Comparison of ENCODE assay signal across 1 cellular context in the genomic region with DNA sequence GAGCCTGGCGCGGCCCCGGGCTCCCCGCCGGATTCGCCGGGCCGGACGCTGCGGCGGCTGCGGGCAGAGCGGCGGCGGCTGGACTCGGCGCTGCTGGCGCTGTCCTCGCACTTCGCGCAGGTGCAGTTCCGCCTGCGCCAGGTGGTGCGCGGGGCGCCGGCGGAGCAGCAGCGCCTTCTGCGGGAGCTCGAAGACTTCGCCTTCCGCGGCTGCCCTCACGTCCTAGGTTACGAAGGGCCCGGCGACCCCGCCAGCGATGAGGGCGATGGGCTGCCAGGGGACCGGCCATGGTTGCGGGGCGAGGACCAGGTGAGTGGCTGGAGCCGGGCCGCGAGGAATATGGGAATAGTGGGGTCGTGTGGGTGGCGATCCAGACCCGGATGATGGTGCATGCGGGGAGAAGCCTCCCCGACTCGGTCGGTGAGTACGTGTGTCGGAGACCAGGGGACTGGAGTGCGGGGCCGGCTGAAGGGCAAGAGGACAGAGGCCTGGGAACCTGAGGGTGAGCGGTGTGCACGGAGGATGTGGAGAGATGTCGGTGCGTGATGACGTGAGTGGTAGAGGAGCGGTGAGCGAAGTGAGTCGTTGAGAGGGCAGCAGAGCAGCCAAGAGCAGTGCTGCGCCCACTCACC.
TF ChIP-seq lines count a peak whose summit lies in the region.

No MANE protein-coding gene starts in this region.

TF ChIP-seq in H1, 55 proteins besides CTCF, POLR2A, EP300 and RAD21:
- no peak for TF ChIP-seq PHF8 (conservative IDR thresholded peaks at IDR 0.05; ENCODE audit: low read depth, low read length)
- TF ChIP-seq CTBP2 (IDR thresholded peaks at IDR 0.05; ENCODE audit: borderline replicate concordance, insufficient read depth, insufficient read length, low read length), result no peak
- TF ChIP-seq CHD1 (IDR thresholded peaks at IDR 0.05; ENCODE audit: low read depth, low read length), result no peak
- no peak for TF ChIP-seq BCL11A (IDR thresholded peaks at IDR 0.05; ENCODE audit: low read depth in 2 of 2, low read length in 2 of 2)
- TF ChIP-seq, protein P1, sequence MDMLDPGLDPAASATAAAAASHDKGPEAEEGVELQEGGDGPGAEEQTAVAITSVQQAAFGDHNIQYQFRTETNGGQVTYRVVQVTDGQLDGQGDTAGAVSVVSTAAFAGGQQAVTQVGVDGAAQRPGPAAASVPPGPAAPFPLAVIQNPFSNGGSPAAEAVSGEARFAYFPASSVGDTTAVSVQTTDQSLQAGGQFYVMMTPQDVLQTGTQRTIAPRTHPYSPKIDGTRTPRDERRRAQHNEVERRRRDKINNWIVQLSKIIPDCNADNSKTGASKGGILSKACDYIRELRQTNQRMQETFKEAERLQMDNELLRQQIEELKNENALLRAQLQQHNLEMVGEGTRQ (IDR thresholded peaks at IDR 0.05; ENCODE audit: low read length), result no peak
- TF ChIP-seq TAF1 (IDR thresholded peaks at IDR 0.05; ENCODE audit: low read depth, low read length), result peak; percentile 41; the same call in 1 of the 2 replicates
- TF ChIP-seq HDAC2 (IDR thresholded peaks at IDR 0.05; ENCODE audit: borderline replicate concordance in 1 of 2, low read depth in 2 of 2, low read length in 2 of 2), result no peak
- no peak for TF ChIP-seq FOSL1 (IDR thresholded peaks at IDR 0.05; ENCODE audit: insufficient read depth, low read depth, low read length)
- no peak for TF ChIP-seq SIRT6 (IDR thresholded peaks at IDR 0.05; ENCODE audit: low read length)
- TF ChIP-seq CHD7 (IDR thresholded peaks at IDR 0.05; ENCODE audit: insufficient replicate concordance, low read length), result no peak
- no peak for TF ChIP-seq SAP30 (IDR thresholded peaks at IDR 0.05; ENCODE audit: insufficient read depth, insufficient replicate concordance, low read length)
- no peak for TF ChIP-seq NANOG (IDR thresholded peaks at IDR 0.05; ENCODE audit: insufficient read depth, low read depth, low read length, poor library complexity, severe bottlenecking)
- TF ChIP-seq ASH2L (IDR thresholded peaks at IDR 0.05; ENCODE audit: low read length), result peak; percentile 63
- TF ChIP-seq RNF2 (IDR thresholded peaks at IDR 0.05; ENCODE audit: borderline replicate concordance, low read depth, low read length, missing control alignments, poor library complexity, severe bottlenecking), result no peak
- no peak for TF ChIP-seq EZH2 (IDR thresholded peaks at IDR 0.05; ENCODE audit: low read depth, low read length, severe bottlenecking)
- TF ChIP-seq RFX5 (IDR thresholded peaks at IDR 0.05; ENCODE audit: borderline replicate concordance, low read depth, low read length), result no peak
- peak; percentile 90 for TF ChIP-seq CREB1 (IDR thresholded peaks at IDR 0.05)
- TF ChIP-seq, protein P2, sequence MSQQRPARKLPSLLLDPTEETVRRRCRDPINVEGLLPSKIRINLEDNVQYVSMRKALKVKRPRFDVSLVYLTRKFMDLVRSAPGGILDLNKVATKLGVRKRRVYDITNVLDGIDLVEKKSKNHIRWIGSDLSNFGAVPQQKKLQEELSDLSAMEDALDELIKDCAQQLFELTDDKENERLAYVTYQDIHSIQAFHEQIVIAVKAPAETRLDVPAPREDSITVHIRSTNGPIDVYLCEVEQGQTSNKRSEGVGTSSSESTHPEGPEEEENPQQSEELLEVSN (IDR thresholded peaks at IDR 0.05), result peak; percentile 80
- TF ChIP-seq SIN3A (conservative IDR thresholded peaks at IDR 0.05 in 1 of 2, IDR thresholded peaks at IDR 0.05 in 1 of 2; ENCODE audit: low read depth in 1 of 2, low read length in 2 of 2), result no peak; a peak in 1 of 4 replicates
- TF ChIP-seq CHD2 (IDR thresholded peaks at IDR 0.05; ENCODE audit: low read length), result no peak
- 0 out of 2 replicates have a peak, but pooled peaks have one; percentile 2 for TF ChIP-seq JUND (IDR thresholded peaks at IDR 0.05; ENCODE audit: low read length)
- no peak for TF ChIP-seq ZNF274 (IDR thresholded peaks at IDR 0.05; ENCODE audit: borderline replicate concordance, extremely low read depth, low read length)
- TF ChIP-seq RBBP5 (IDR thresholded peaks at IDR 0.05; ENCODE audit: borderline replicate concordance, low read depth, low read length), result peak; percentile 42; the same call in 1 of the 2 replicates
- no peak for TF ChIP-seq CBX5 (IDR thresholded peaks at IDR 0.05; ENCODE audit: low read depth, low read length)
- no peak for TF ChIP-seq GTF2F1 (IDR thresholded peaks at IDR 0.05; ENCODE audit: borderline replicate concordance, low read depth, low read length)
- no peak for TF ChIP-seq KDM1A (IDR thresholded peaks at IDR 0.05; ENCODE audit: borderline replicate concordance, low read length)
- TF ChIP-seq NRF1 (IDR thresholded peaks at IDR 0.05; ENCODE audit: low read depth, low read length), result peak; percentile 17; the same call in 1 of the 2 replicates
- TF ChIP-seq MAX (IDR thresholded peaks at IDR 0.05), result peak; percentile 79
- peak; percentile 24 for TF ChIP-seq TAF7 (optimal IDR thresholded peaks at IDR 0.05; ENCODE audit: borderline replicate concordance, low read depth, low read length)
- peak; percentile 40 for TF ChIP-seq KDM4A (IDR thresholded peaks at IDR 0.05; ENCODE audit: low read depth, low read length, severe bottlenecking)
- TF ChIP-seq TBP (IDR thresholded peaks at IDR 0.05; ENCODE audit: low read depth, low read length), result peak; percentile 47; the same call in 1 of the 2 replicates
